Comparison of ENCODE assay signal across 9 cellular contexts in the genomic region with DNA sequence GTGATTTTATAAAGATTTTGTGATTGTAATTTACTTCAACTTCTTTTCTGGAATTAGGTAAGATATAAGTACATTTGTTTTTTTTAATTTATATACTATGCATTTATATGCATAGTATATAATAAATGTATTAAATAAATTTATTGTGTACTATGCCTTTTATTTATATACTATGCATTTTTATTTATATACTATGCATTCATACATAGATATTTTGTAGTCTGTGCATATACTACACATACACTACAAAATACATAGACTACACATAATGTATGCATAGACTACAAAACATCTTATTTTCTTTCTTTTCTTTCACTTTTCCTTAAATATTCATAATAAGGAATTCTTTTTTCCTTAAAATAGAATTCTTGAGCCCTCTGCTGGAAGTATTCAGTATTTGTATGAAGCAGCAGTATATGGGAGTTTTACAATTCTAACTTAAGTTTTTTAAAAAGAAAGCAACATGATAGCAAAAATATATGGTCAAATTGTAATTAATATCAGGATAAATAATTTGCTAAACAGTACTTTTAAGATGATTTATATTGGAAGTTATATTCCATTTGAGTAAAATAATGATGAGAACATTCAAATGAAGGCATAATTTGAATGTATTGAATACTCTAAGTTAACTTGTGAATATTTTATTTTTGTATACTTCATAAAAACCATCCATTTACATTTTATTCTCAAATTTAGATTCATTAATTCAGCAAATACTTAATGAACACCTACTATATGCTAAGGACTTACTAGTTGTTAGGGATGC.
DNase-seq lines count a peak whose midpoint lies in the region; ATAC-seq and TF ChIP-seq lines count a peak whose summit lies in the region.
"Had no signal": no experiment of that assay in that cellular context is flagged by ENCODE, and none has a peak within 500 bp of the region (broad histone marks: within the 10 kb centered on the region; RNA-seq: fewer than 3 reads in every experiment).

No MANE protein-coding gene starts in this region.

- TF ChIP-seq CTCF in activated CD8-positive, alpha-beta T cell treated with anti-CD3 and anti-CD28 coated beads for 36 hours (IDR thresholded peaks at IDR 0.05): peak; percentile 71
- TF ChIP-seq CTCF in fibroblast of villous mesenchyme (IDR thresholded peaks at IDR 0.05; ENCODE audit: insufficient read depth, low read depth, low read length) (peak; percentile 54), tibial artery (IDR thresholded peaks at IDR 0.05) (peak; percentile 44 to 46)

- H3K27me3 ChIP-seq in tibial artery: no peaks in the 10 kb centered on the region

- H3K9me3 Mint-ChIP-seq in activated CD8-positive, alpha-beta T cell treated with anti-CD3 and anti-CD28 coated beads for 36 hours: no peaks in the 10 kb centered on the region
- no peaks in the 10 kb centered on the region for H3K9me3 Mint-ChIP-seq in activated CD8-positive, alpha-beta T cell treated with anti-CD3 and anti-CD28 coated beads, Interleukin-2, amount 10 ng/mL, durations not matched to agents 7 days and 5 days (ENCODE audit: insufficient read depth)

- POLR2A ChIA-PET in activated CD8-positive, alpha-beta T cell treated with anti-CD3 and anti-CD28 coated beads for 36 hours (lab: Charles Lee): no interaction called here
- POLR2A ChIA-PET in activated CD8-positive, alpha-beta T cell treated with anti-CD3 and anti-CD28 coated beads, Interleukin-2, amount 10 ng/mL, durations not matched to agents 7 days and 5 days (lab: Charles Lee): no interaction called here

- H3K4me3 Mint-ChIP-seq in activated CD8-positive, alpha-beta T cell treated with anti-CD3 and anti-CD28 coated beads for 36 hours: no peak overlapping the region
- H3K4me3 Mint-ChIP-seq in activated CD8-positive, alpha-beta T cell treated with anti-CD3 and anti-CD28 coated beads, Interleukin-2, amount 10 ng/mL, durations not matched to agents 7 days and 5 days: no peak overlapping the region

- H3K27ac Mint-ChIP-seq in activated CD8-positive, alpha-beta T cell treated with anti-CD3 and anti-CD28 coated beads for 36 hours: no peak overlapping the region
- no peak overlapping the region for H3K27ac Mint-ChIP-seq in activated CD8-positive, alpha-beta T cell treated with anti-CD3 and anti-CD28 coated beads, Interleukin-2, amount 10 ng/mL, durations not matched to agents 7 days and 5 days

- intact Hi-C loops in activated CD8-positive, alpha-beta T cell treated with anti-CD3 and anti-CD28 coated beads for 36 hours (cut with micrococcal nuclease): no loop called here
- intact Hi-C loops in tibial artery (cut with DNase I; ENCODE audit: low total_unique reads): loop anchor here (5.0 to 10.0 kb wide), 2 partner anchors 137 to 429 kb away; no protein-coding TSS in a partner anchor
- intact Hi-C loops in left colon (cut with DNase I, micrococcal nuclease): loop anchor here in 1 of 2 donors (5.0 kb wide), 1 partner anchor 157 kb away; a partner anchor contains a TSS

- H3K4me3 ChIP-seq in fibroblast of villous mesenchyme (ENCODE audit: low read depth, low read length) (no peak overlapping the region), tibial artery (no peak overlapping the region)

- no peaks in the 10 kb centered on the region for H3K27me3 Mint-ChIP-seq in activated CD8-positive, alpha-beta T cell treated with anti-CD3 and anti-CD28 coated beads for 36 hours
- peaks cover 5% of the 10 kb centered on the region for H3K27me3 Mint-ChIP-seq in activated CD8-positive, alpha-beta T cell treated with anti-CD3 and anti-CD28 coated beads, Interleukin-2, amount 10 ng/mL, durations not matched to agents 7 days and 5 days (ENCODE audit: low read depth)

- no peaks in the 10 kb centered on the region for H3K9me3 ChIP-seq in tibial artery

- CTCF ChIA-PET in activated CD8-positive, alpha-beta T cell treated with anti-CD3 and anti-CD28 coated beads for 36 hours (lab: Charles Lee): no interaction called here
- CTCF ChIA-PET in activated CD8-positive, alpha-beta T cell treated with anti-CD3 and anti-CD28 coated beads, Interleukin-2, amount 10 ng/mL, durations not matched to agents 7 days and 5 days (lab: Charles Lee): no interaction called here

- ATAC-seq in activated CD8-positive, alpha-beta T cell treated with anti-CD3 and anti-CD28 coated beads for 36 hours: no peak
- no peak for ATAC-seq in activated CD8-positive, alpha-beta T cell treated with anti-CD3 and anti-CD28 coated beads, Interleukin-2, amount 10 ng/mL, durations not matched to agents 7 days and 5 days
- ATAC-seq in HG03196 (IDR thresholded peaks at IDR 0.05; ENCODE audit: unreplicated experiment): no peak
- ATAC-seq in GM18858 (IDR thresholded peaks at IDR 0.05; ENCODE audit: unreplicated experiment): no peak
- no peak for ATAC-seq in left colon

- DNase-seq in activated CD8-positive, alpha-beta T cell treated with anti-CD3 and anti-CD28 coated beads for 36 hours: no peak
- DNase-seq in activated CD8-positive, alpha-beta T cell treated with anti-CD3 and anti-CD28 coated beads, Interleukin-2, amount 10 ng/mL, durations not matched to agents 7 days and 5 days: no peak
- DNase-seq in RKO (ENCODE audit: low spot score) (peak; percentile 52), fibroblast of villous mesenchyme (ENCODE audit: low read depth) (peak; percentile 41), tibial artery (no peak), left colon (no peak)
- DNase-seq: EL had no signal

- H3K27ac ChIP-seq in tibial artery: no peak overlapping the region

- peaks cover 0 to 8% (median 0%) of the 10 kb centered on the region in 4 donors for H3K4me1 ChIP-seq in tibial artery

- peaks cover 15% of the 10 kb centered on the region for H3K4me1 Mint-ChIP-seq in activated CD8-positive, alpha-beta T cell treated with anti-CD3 and anti-CD28 coated beads for 36 hours (ENCODE audit: low read depth)
- H3K4me1 Mint-ChIP-seq in activated CD8-positive, alpha-beta T cell treated with anti-CD3 and anti-CD28 coated beads, Interleukin-2, amount 10 ng/mL, durations not matched to agents 7 days and 5 days (ENCODE audit: low read depth): peaks cover 9% of the 10 kb centered on the region

- no peaks in the 10 kb centered on the region for H3K36me3 Mint-ChIP-seq in activated CD8-positive, alpha-beta T cell treated with anti-CD3 and anti-CD28 coated beads for 36 hours (ENCODE audit: low read depth)
- H3K36me3 Mint-ChIP-seq in activated CD8-positive, alpha-beta T cell treated with anti-CD3 and anti-CD28 coated beads, Interleukin-2, amount 10 ng/mL, durations not matched to agents 7 days and 5 days (ENCODE audit: low read depth): no peaks in the 10 kb centered on the region

- no peaks in the 10 kb centered on the region for H3K36me3 ChIP-seq in tibial artery

Comparison
In these comparisons a context has a peak if more than half of its experiments do, and no peak if none do; other contexts are left out.
1. DNase-seq: peak in RKO (single experiment) and fibroblast of villous mesenchyme (single experiment); none in activated CD8-positive, alpha-beta T cell treated with anti-CD3 and anti-CD28 coated beads for 36 hours (single experiment), activated CD8-positive, alpha-beta T cell treated with anti-CD3 and anti-CD28 coated beads, Interleukin-2, amount 10 ng/mL, durations not matched to agents 7 days and 5 days (single experiment), tibial artery (0 of 2) and left colon (0 of 2).
2. Peak in every context shown above with its lines, with median percentiles within 50 percentile points of each other: CTCF ChIP-seq.